12 cellular contexts compared by ENCODE assay signal in genomic region chr5:124678478-124678877, GRCh38.
DNase-seq lines count a peak whose midpoint lies in the region; ATAC-seq and TF ChIP-seq lines count a peak whose summit lies in the region.
"Had no signal": no experiment of that assay in that cellular context is flagged by ENCODE, and none has a peak within 500 bp of the region (broad histone marks: within the 10 kb centered on the region; RNA-seq: fewer than 3 reads in every experiment).

No MANE protein-coding gene starts in this region.

- no peak overlapping the region for H2AFZ ChIP-seq in HCT116 (ENCODE audit: low read depth, low read length, poor library complexity, severe bottlenecking)

- POLR2A ChIA-PET in HCT116 (lab: Charles Lee) = interaction anchor here (1.8 kb wide), 1 partner anchor 70 kb away, joined by 4 read pairs; no protein-coding TSS in a partner anchor

- no peaks in the 10 kb centered on the region for H3K79me2 ChIP-seq in HCT116 (ENCODE audit: insufficient read depth, low read length)

- H3K4me3 ChIP-seq in HCT116 (replicated peaks in 1 of 2; ENCODE audit: low read depth in 1 of 2, low read length in 2 of 2) = no peak overlapping the region
- no peak overlapping the region for H3K4me3 ChIP-seq in body of pancreas
- H3K4me3 ChIP-seq in right cardiac atrium (ENCODE audit: low read length) = no peak overlapping the region
- H3K4me3 ChIP-seq in sigmoid colon = no peak overlapping the region

- no peak for TF ChIP-seq EP300 in sigmoid colon (IDR thresholded peaks at IDR 0.05)

- 79 to 86% methylated on average over 3 to 4 of the region's 4 CpGs for WGBS in body of pancreas, 2 donors
- WGBS in right cardiac atrium = 62% methylated on average over 4 of the region's 4 CpGs
- WGBS in sigmoid colon, 2 donors = 88 to 96% methylated on average over 4 of the region's 4 CpGs

- ATAC-seq in HCT116 (no peak), body of pancreas (peak; percentile 44), right cardiac atrium (peak; percentile 51 to 56), HG03045 (IDR thresholded peaks at IDR 0.05; ENCODE audit: unreplicated experiment) (no peak)

- RAD21 ChIA-PET in HCT116 (lab: Charles Lee; ENCODE audit: low non-redundant PET in 1 of 2, low total read pairs in 2 of 2, uncharacterized antibody in 2 of 2, unreplicated experiment in 2 of 2) = no interaction called here

- H3K36me3 ChIP-seq in HCT116 (ENCODE audit: control insufficient read depth in 1 of 2, insufficient read depth in 2 of 2, low read length in 2 of 2) = no peaks in the 10 kb centered on the region
- no peaks in the 10 kb centered on the region for H3K36me3 ChIP-seq in body of pancreas (replicated peaks in 1 of 2; ENCODE audit: insufficient read depth in 1 of 2, low read depth in 2 of 2)
- H3K36me3 ChIP-seq in sigmoid colon = no peaks in the 10 kb centered on the region

- CTCF ChIA-PET in HCT116 (lab: Charles Lee) = no interaction called here

- H3K27me3 ChIP-seq in HCT116 (ENCODE audit: insufficient read depth, low read length) = no peaks in the 10 kb centered on the region
- H3K27me3 ChIP-seq in body of pancreas = no peaks in the 10 kb centered on the region
- no peaks in the 10 kb centered on the region for H3K27me3 ChIP-seq in right cardiac atrium (ENCODE audit: control insufficient read depth, insufficient read depth)
- H3K27me3 ChIP-seq in sigmoid colon = no peaks in the 10 kb centered on the region

- intact Hi-C loops in HCT116 (cut with micrococcal nuclease) = no loop called here
- intact Hi-C loops in body of pancreas (cut with DNase I) = no loop called here
- intact Hi-C loops in right cardiac atrium (cut with DNase I) = no loop called here
- intact Hi-C loops in sigmoid colon (cut with DNase I) = no loop called here

- DNase-seq in HCT116 (ENCODE audit: low read depth, low spot score) (no peak), body of pancreas (peak in 2 of 4 donors; percentile 18 to 21), right cardiac atrium (no peak), sigmoid colon (peak; percentile 62), NCI-H524 treated with DMSO at 0.1 percent for 48 hours (lab: John Stamatoyannopoulos, UW) (no peak), amniotic stem cell (lab: John Stamatoyannopoulos, UW) (no peak), DMS153 treated with DMSO at 0.1 percent for 48 hours (lab: John Stamatoyannopoulos, UW; ENCODE audit: unreplicated experiment) (no peak)
- DNase-seq: Kasumi-1; NCI-H2081; stimulated activated CD4-positive, alpha-beta T cell treated with anti-CD3 and anti-CD28 coated beads, Interleukin-2, amount 100 ng/mL, for 24 hours; SW 1271 had no signal

- TF ChIP-seq POLR2A in HCT116 (IDR thresholded peaks at IDR 0.05; ENCODE audit: borderline replicate concordance, extremely low read depth, insufficient read depth, insufficient read length) = no peak
- no peak for TF ChIP-seq POLR2A in body of pancreas (IDR thresholded peaks at IDR 0.05)
- TF ChIP-seq POLR2A in sigmoid colon (IDR thresholded peaks at IDR 0.05) = no peak

- no peaks in the 10 kb centered on the region for H3K9me2 ChIP-seq in HCT116 (ENCODE audit: insufficient read depth)

- no peak overlapping the region for H3K4me2 ChIP-seq in HCT116 (ENCODE audit: low read length)

- H3K9ac ChIP-seq in HCT116 (ENCODE audit: low read length) = no peak overlapping the region

- H3K27ac ChIP-seq in HCT116 (ENCODE audit: low read depth, low read length) (no peak overlapping the region), body of pancreas (peak overlapping the region; percentile 25 to 53 (median 42)), right cardiac atrium (ENCODE audit: low read length) (peak overlapping the region; percentile 16), sigmoid colon (peak overlapping the region; percentile 38 to 77 (median 72))

- no TSS peak for BruUV-seq in HCT116 (replicated peaks; lab: Mats Ljungman, UMichigan)

- 0 out of 2 replicates have a peak, but pooled peaks have one; percentile 6 for TF ChIP-seq RAD21 in HCT116 (IDR thresholded peaks at IDR 0.05; ENCODE audit: low read depth)

- H3K4me1 ChIP-seq in HCT116 (ENCODE audit: control insufficient read depth in 1 of 2, insufficient read depth in 2 of 2, low read length in 2 of 2) (no peaks in the 10 kb centered on the region), body of pancreas (peaks cover 52% of the 10 kb centered on the region), right cardiac atrium (ENCODE audit: control insufficient read depth, insufficient read depth, low read length) (peaks cover 9% of the 10 kb centered on the region), sigmoid colon (peaks cover 0 to 82% (median 56%) of the 10 kb centered on the region in 4 donors)

- TF ChIP-seq CTCF in HCT116 (IDR thresholded peaks at IDR 0.05 in 2 of 3, conservative IDR thresholded peaks at IDR 0.05 in 1 of 3; ENCODE audit: borderline replicate concordance in 1 of 3, insufficient read depth in 1 of 3, low read depth in 2 of 3, low read length in 2 of 3) (no peak), body of pancreas (IDR thresholded peaks at IDR 0.05) (peak in 3 of 7 experiments; percentile 3 to 28 (median 7)), sigmoid colon (IDR thresholded peaks at IDR 0.05) (no peak)

- no peaks in the 10 kb centered on the region for H3K9me3 ChIP-seq in HCT116 (ENCODE audit: control insufficient read depth in 1 of 2, insufficient read depth in 1 of 2, low read depth in 1 of 2, low read length in 2 of 2)
- H3K9me3 ChIP-seq in body of pancreas = no peaks in the 10 kb centered on the region
- no peaks in the 10 kb centered on the region for H3K9me3 ChIP-seq in right cardiac atrium (ENCODE audit: control insufficient read depth, low read length)
- no peaks in the 10 kb centered on the region for H3K9me3 ChIP-seq in sigmoid colon

- no peaks in the 10 kb centered on the region for H4K20me1 ChIP-seq in HCT116 (ENCODE audit: insufficient read depth)

TF ChIP-seq in HCT116, 20 proteins besides CTCF, POLR2A, EP300 and RAD21 (continues in another document):
- TF ChIP-seq ATF3 (IDR thresholded peaks at IDR 0.05) = no peak
- no peak for TF ChIP-seq CBX3 (IDR thresholded peaks at IDR 0.05; ENCODE audit: low read depth)
- TF ChIP-seq EZH2 (IDR thresholded peaks at IDR 0.05) = no peak
- no peak for TF ChIP-seq ZFX (IDR thresholded peaks at IDR 0.05)
- no peak for TF ChIP-seq EGR1 (IDR thresholded peaks at IDR 0.05; ENCODE audit: low read depth)
- no peak for TF ChIP-seq CEBPB (IDR thresholded peaks at IDR 0.05; ENCODE audit: low read depth)
- no peak for TF ChIP-seq ZBTB33 (IDR thresholded peaks at IDR 0.05; ENCODE audit: extremely low read depth, insufficient replicate concordance, low read length)
- TF ChIP-seq EZH2phosphoT487 (IDR thresholded peaks at IDR 0.05; ENCODE audit: borderline replicate concordance) = no peak
- no peak for TF ChIP-seq REST (IDR thresholded peaks at IDR 0.05; ENCODE audit: low read depth)
- TF ChIP-seq ELF1 (IDR thresholded peaks at IDR 0.05; ENCODE audit: borderline replicate concordance, low read depth) = no peak
- no peak for TF ChIP-seq TCF7L2 (IDR thresholded peaks at IDR 0.05; ENCODE audit: borderline replicate concordance, extremely low read depth, insufficient read depth, insufficient read length)
- no peak for TF ChIP-seq JUND (IDR thresholded peaks at IDR 0.05)
- no peak for TF ChIP-seq ZNF274 (IDR thresholded peaks at IDR 0.05; ENCODE audit: low read depth, low read length)
- TF ChIP-seq SIN3A (IDR thresholded peaks at IDR 0.05; ENCODE audit: low read depth) = no peak
- no peak for TF ChIP-seq FOSL1 (IDR thresholded peaks at IDR 0.05; ENCODE audit: low read depth)
- TF ChIP-seq SRF (IDR thresholded peaks at IDR 0.05; ENCODE audit: low read depth) = no peak

Comparison
In these comparisons a context has a peak if more than half of its experiments do, and no peak if none do; other contexts are left out.
1. ATAC-seq: peak in body of pancreas (single experiment) and right cardiac atrium (2 of 2); none in HCT116 (single experiment) and HG03045 (single experiment).